ENCODE assay signal across 1 cellular context in the genomic region with DNA sequence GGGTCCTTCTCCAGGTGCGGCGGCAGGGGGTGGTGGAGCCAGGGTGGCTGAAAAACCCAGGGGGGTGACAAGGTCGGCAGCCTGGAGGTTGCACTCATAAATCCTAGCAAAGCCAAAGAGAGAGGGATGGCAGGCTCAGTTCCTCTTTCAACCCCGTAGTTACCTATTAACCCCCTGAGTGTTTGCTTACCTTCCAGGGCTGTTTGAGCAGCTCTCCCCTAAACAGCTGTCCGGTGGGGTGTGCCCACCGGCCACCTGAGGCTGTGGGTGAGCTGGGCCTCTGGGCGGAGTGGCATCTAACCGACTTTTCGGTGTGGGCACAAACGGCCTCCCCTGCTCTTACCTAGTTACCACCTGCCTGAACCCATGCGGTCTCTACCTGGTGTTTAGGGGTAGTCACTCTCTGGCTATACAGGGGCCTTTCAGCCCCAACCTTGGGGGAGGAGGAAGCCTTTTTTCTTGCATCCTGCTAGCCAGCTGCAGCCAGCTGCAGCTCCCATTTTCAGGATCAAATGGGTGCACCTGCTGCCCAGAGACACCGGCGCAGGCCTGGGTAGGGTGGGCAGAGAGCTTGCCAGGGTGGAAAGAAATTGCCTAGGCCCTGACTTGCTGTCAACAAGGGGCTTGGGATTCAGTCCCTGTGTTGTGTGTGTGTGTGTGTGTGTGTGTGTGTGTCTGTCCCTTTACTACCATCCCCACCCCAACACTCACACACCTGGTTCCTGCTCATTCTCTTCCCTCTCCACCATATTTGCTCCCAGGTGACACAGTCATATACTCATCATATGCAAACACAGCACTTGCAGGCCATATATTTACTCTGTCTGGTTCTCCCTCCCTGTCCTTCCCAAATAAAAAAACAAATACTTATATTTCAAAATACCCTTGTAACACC.
TF ChIP-seq lines count a peak whose summit lies in the region.

No MANE protein-coding gene starts in this region.

TF ChIP-seq in HepG2, 621 proteins besides CTCF, POLR2A, EP300 and RAD21 (continued from another document and continues in another):
- TF ChIP-seq, protein P1, sequence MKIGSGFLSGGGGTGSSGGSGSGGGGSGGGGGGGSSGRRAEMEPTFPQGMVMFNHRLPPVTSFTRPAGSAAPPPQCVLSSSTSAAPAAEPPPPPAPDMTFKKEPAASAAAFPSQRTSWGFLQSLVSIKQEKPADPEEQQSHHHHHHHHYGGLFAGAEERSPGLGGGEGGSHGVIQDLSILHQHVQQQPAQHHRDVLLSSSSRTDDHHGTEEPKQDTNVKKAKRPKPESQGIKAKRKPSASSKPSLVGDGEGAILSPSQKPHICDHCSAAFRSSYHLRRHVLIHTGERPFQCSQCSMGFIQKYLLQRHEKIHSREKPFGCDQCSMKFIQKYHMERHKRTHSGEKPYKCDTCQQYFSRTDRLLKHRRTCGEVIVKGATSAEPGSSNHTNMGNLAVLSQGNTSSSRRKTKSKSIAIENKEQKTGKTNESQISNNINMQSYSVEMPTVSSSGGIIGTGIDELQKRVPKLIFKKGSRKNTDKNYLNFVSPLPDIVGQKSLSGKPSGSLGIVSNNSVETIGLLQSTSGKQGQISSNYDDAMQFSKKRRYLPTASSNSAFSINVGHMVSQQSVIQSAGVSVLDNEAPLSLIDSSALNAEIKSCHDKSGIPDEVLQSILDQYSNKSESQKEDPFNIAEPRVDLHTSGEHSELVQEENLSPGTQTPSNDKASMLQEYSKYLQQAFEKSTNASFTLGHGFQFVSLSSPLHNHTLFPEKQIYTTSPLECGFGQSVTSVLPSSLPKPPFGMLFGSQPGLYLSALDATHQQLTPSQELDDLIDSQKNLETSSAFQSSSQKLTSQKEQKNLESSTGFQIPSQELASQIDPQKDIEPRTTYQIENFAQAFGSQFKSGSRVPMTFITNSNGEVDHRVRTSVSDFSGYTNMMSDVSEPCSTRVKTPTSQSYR (CRISPR knock-in tag; IDR thresholded peaks at IDR 0.05; ENCODE audit: borderline replicate concordance), result no peak
- no peak; the same call in 1 of the 2 replicates for TF ChIP-seq FOXO1 (CRISPR knock-in tag; IDR thresholded peaks at IDR 0.05)
- TF ChIP-seq GATAD2A (CRISPR knock-in tag; IDR thresholded peaks at IDR 0.05), result peak; percentile 37; the same call in 1 of the 2 replicates
- TF ChIP-seq YEATS2 (CRISPR knock-in tag; IDR thresholded peaks at IDR 0.05; ENCODE audit: borderline replicate concordance), result no peak
- TF ChIP-seq, protein P2, sequence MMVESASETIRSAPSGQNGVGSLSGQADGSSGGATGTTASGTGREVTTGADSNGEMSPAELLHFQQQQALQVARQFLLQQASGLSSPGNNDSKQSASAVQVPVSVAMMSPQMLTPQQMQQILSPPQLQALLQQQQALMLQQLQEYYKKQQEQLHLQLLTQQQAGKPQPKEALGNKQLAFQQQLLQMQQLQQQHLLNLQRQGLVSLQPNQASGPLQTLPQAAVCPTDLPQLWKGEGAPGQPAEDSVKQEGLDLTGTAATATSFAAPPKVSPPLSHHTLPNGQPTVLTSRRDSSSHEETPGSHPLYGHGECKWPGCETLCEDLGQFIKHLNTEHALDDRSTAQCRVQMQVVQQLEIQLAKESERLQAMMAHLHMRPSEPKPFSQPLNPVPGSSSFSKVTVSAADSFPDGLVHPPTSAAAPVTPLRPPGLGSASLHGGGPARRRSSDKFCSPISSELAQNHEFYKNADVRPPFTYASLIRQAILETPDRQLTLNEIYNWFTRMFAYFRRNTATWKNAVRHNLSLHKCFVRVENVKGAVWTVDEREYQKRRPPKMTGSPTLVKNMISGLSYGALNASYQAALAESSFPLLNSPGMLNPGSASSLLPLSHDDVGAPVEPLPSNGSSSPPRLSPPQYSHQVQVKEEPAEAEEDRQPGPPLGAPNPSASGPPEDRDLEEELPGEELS (CRISPR knock-in tag; IDR thresholded peaks at IDR 0.05), result peak; percentile 29; the same call in 1 of the 2 replicates
- TF ChIP-seq ZNF816 (CRISPR knock-in tag; IDR thresholded peaks at IDR 0.05; ENCODE audit: borderline replicate concordance), result no peak
- TF ChIP-seq KDM1A (CRISPR knock-in tag; IDR thresholded peaks at IDR 0.05), result no peak
- peak; percentile 96 for TF ChIP-seq ZEB1 (IDR thresholded peaks at IDR 0.05; ENCODE audit: insufficient replicate concordance, low read depth)
- no peak for TF ChIP-seq HNRNPLL (IDR thresholded peaks at IDR 0.05; ENCODE audit: low read depth, low read length, poor library complexity, severe bottlenecking)
- no peak for TF ChIP-seq ZC3H4 (CRISPR knock-in tag; IDR thresholded peaks at IDR 0.05; ENCODE audit: borderline replicate concordance)
- TF ChIP-seq ZNF510 (CRISPR knock-in tag; IDR thresholded peaks at IDR 0.05; ENCODE audit: low read depth), result no peak
- TF ChIP-seq, protein P3, sequence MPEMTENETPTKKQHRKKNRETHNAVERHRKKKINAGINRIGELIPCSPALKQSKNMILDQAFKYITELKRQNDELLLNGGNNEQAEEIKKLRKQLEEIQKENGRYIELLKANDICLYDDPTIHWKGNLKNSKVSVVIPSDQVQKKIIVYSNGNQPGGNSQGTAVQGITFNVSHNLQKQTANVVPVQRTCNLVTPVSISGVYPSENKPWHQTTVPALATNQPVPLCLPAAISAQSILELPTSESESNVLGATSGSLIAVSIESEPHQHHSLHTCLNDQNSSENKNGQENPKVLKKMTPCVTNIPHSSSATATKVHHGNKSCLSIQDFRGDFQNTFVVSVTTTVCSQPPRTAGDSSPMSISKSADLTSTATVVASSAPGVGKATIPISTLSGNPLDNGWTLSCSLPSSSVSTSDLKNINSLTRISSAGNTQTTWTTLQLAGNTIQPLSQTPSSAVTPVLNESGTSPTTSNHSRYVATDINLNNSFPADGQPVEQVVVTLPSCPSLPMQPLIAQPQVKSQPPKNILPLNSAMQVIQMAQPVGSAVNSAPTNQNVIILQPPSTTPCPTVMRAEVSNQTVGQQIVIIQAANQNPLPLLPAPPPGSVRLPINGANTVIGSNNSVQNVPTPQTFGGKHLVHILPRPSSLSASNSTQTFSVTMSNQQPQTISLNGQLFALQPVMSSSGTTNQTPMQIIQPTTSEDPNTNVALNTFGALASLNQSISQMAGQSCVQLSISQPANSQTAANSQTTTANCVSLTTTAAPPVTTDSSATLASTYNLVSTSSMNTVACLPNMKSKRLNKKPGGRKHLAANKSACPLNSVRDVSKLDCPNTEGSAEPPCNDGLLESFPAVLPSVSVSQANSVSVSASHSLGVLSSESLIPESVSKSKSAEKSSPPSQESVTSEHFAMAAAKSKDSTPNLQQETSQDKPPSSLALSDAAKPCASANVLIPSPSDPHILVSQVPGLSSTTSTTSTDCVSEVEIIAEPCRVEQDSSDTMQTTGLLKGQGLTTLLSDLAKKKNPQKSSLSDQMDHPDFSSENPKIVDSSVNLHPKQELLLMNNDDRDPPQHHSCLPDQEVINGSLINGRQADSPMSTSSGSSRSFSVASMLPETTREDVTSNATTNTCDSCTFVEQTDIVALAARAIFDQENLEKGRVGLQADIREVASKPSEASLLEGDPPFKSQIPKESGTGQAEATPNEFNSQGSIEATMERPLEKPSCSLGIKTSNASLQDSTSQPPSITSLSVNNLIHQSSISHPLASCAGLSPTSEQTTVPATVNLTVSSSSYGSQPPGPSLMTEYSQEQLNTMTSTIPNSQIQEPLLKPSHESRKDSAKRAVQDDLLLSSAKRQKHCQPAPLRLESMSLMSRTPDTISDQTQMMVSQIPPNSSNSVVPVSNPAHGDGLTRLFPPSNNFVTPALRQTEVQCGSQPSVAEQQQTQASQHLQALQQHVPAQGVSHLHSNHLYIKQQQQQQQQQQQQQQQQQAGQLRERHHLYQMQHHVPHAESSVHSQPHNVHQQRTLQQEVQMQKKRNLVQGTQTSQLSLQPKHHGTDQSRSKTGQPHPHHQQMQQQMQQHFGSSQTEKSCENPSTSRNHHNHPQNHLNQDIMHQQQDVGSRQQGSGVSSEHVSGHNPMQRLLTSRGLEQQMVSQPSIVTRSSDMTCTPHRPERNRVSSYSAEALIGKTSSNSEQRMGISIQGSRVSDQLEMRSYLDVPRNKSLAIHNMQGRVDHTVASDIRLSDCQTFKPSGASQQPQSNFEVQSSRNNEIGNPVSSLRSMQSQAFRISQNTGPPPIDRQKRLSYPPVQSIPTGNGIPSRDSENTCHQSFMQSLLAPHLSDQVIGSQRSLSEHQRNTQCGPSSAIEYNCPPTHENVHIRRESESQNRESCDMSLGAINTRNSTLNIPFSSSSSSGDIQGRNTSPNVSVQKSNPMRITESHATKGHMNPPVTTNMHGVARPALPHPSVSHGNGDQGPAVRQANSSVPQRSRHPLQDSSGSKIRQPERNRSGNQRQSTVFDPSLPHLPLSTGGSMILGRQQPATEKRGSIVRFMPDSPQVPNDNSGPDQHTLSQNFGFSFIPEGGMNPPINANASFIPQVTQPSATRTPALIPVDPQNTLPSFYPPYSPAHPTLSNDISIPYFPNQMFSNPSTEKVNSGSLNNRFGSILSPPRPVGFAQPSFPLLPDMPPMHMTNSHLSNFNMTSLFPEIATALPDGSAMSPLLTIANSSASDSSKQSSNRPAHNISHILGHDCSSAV (CRISPR knock-in tag; IDR thresholded peaks at IDR 0.05; ENCODE audit: borderline replicate concordance), result no peak
- TF ChIP-seq, protein P4, sequence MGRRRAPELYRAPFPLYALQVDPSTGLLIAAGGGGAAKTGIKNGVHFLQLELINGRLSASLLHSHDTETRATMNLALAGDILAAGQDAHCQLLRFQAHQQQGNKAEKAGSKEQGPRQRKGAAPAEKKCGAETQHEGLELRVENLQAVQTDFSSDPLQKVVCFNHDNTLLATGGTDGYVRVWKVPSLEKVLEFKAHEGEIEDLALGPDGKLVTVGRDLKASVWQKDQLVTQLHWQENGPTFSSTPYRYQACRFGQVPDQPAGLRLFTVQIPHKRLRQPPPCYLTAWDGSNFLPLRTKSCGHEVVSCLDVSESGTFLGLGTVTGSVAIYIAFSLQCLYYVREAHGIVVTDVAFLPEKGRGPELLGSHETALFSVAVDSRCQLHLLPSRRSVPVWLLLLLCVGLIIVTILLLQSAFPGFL (CRISPR knock-in tag; IDR thresholded peaks at IDR 0.05), result no peak
- TF ChIP-seq TBX3 (IDR thresholded peaks at IDR 0.05; ENCODE audit: borderline replicate concordance), result no peak
- TF ChIP-seq, protein P5, sequence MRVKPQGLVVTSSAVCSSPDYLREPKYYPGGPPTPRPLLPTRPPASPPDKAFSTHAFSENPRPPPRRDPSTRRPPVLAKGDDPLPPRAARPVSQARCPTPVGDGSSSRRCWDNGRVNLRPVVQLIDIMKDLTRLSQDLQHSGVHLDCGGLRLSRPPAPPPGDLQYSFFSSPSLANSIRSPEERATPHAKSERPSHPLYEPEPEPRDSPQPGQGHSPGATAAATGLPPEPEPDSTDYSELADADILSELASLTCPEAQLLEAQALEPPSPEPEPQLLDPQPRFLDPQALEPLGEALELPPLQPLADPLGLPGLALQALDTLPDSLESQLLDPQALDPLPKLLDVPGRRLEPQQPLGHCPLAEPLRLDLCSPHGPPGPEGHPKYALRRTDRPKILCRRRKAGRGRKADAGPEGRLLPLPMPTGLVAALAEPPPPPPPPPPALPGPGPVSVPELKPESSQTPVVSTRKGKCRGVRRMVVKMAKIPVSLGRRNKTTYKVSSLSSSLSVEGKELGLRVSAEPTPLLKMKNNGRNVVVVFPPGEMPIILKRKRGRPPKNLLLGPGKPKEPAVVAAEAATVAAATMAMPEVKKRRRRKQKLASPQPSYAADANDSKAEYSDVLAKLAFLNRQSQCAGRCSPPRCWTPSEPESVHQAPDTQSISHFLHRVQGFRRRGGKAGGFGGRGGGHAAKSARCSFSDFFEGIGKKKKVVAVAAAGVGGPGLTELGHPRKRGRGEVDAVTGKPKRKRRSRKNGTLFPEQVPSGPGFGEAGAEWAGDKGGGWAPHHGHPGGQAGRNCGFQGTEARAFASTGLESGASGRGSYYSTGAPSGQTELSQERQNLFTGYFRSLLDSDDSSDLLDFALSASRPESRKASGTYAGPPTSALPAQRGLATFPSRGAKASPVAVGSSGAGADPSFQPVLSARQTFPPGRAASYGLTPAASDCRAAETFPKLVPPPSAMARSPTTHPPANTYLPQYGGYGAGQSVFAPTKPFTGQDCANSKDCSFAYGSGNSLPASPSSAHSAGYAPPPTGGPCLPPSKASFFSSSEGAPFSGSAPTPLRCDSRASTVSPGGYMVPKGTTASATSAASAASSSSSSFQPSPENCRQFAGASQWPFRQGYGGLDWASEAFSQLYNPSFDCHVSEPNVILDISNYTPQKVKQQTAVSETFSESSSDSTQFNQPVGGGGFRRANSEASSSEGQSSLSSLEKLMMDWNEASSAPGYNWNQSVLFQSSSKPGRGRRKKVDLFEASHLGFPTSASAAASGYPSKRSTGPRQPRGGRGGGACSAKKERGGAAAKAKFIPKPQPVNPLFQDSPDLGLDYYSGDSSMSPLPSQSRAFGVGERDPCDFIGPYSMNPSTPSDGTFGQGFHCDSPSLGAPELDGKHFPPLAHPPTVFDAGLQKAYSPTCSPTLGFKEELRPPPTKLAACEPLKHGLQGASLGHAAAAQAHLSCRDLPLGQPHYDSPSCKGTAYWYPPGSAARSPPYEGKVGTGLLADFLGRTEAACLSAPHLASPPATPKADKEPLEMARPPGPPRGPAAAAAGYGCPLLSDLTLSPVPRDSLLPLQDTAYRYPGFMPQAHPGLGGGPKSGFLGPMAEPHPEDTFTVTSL (CRISPR knock-in tag; IDR thresholded peaks at IDR 0.05; ENCODE audit: borderline replicate concordance), result no peak
- no peak for TF ChIP-seq TEAD3 (CRISPR knock-in tag; optimal IDR thresholded peaks at IDR 0.05; ENCODE audit: borderline replicate concordance)
- TF ChIP-seq ZNF292 (CRISPR knock-in tag; IDR thresholded peaks at IDR 0.05; ENCODE audit: borderline replicate concordance, low read depth), result 0 out of 2 replicates have a peak, but pooled peaks have one; percentile 59
- no peak for TF ChIP-seq ZNF703 (CRISPR knock-in tag; IDR thresholded peaks at IDR 0.05; ENCODE audit: borderline replicate concordance)
- TF ChIP-seq, protein P6, sequence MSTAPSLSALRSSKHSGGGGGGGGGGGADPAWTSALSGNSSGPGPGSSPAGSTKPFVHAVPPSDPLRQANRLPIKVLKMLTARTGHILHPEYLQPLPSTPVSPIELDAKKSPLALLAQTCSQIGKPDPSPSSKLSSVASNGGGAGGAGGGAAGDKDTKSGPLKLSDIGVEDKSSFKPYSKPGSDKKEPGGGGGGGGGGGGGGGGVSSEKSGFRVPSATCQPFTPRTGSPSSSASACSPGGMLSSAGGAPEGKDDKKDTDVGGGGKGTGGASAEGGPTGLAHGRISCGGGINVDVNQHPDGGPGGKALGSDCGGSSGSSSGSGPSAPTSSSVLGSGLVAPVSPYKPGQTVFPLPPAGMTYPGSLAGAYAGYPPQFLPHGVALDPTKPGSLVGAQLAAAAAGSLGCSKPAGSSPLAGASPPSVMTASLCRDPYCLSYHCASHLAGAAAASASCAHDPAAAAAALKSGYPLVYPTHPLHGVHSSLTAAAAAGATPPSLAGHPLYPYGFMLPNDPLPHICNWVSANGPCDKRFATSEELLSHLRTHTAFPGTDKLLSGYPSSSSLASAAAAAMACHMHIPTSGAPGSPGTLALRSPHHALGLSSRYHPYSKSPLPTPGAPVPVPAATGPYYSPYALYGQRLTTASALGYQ (CRISPR knock-in tag; IDR thresholded peaks at IDR 0.05), result no peak
- no peak for TF ChIP-seq ZFAT (CRISPR knock-in tag; conservative IDR thresholded peaks at IDR 0.05)
- TF ChIP-seq SYNCRIP (IDR thresholded peaks at IDR 0.05; ENCODE audit: insufficient read depth, low read depth, low read length), result no peak
- peak; percentile 34; the same call in 1 of the 2 replicates for TF ChIP-seq SP5 (CRISPR knock-in tag; IDR thresholded peaks at IDR 0.05; ENCODE audit: borderline replicate concordance, low read depth)
- TF ChIP-seq, protein P7, sequence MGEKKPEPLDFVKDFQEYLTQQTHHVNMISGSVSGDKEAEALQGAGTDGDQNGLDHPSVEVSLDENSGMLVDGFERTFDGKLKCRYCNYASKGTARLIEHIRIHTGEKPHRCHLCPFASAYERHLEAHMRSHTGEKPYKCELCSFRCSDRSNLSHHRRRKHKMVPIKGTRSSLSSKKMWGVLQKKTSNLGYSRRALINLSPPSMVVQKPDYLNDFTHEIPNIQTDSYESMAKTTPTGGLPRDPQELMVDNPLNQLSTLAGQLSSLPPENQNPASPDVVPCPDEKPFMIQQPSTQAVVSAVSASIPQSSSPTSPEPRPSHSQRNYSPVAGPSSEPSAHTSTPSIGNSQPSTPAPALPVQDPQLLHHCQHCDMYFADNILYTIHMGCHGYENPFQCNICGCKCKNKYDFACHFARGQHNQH (CRISPR knock-in tag; IDR thresholded peaks at IDR 0.05), result 0 out of 2 replicates have a peak, but pooled peaks have one; percentile 17
- TF ChIP-seq PRPF4 (IDR thresholded peaks at IDR 0.05; ENCODE audit: low read depth, low read length, poor library complexity, severe bottlenecking), result no peak
- TF ChIP-seq JDP2 (CRISPR knock-in tag; IDR thresholded peaks at IDR 0.05; ENCODE audit: borderline replicate concordance), result no peak
